ENCODE assay signal across 8 cellular contexts in the genomic region with DNA sequence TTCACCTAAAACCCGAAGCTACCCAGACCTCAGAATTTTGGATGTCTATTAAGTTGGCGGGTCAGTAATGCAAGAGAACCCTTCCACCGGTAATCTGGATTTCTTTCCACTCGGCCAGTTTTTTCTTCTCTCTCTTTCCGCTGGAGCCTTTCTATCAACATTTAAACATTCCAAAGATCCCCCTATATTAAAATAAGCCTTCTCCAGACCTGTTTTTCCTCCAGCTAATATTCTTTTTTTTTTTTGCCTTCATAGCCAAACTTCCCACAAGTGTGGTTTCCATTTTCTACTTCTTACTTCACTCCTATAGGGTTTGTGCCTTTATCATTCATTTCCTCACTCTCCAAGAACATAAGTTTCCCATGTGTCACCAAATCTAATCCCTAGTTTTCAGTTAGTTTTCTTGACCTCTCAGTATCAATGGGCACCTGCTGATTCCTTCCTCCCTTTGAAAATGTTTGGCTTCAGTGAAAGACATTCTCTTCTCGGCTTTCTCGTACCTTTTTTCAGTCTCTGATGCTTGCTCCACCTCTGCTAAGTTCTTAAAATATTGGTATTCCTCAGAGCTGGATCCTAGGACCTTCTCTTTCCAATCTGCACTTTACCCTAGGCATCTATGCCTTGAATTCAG. TPM values are rescaled to one million over a fixed set of nuclear protein-coding genes. Genes with fewer than 3 reads are reported as not detected.
DNase-seq lines count a peak whose midpoint lies in the region; ATAC-seq, FAIRE-seq and TF ChIP-seq lines count a peak whose summit lies in the region.

No MANE protein-coding gene starts in this region.

- H3K36me3 ChIP-seq in KOPT-K1 (ENCODE audit: insufficient read depth, low read length), result peaks cover 32% of the 10 kb centered on the region

- H3K4me3 Mint-ChIP-seq in naive B cell, result peak overlapping the region; percentile 93 to 99 (median 96)

- TF ChIP-seq CTCF in AG09309 (IDR thresholded peaks at IDR 0.05; ENCODE audit: control insufficient read depth, insufficient read depth, low read depth, low read length, missing control alignments), result no peak
- TF ChIP-seq CTCF in choroid plexus epithelial cell (conservative IDR thresholded peaks at IDR 0.05; ENCODE audit: low read depth, low read length), result no peak

- H3K4me1 Mint-ChIP-seq in naive B cell, result peaks cover 32 to 46% (median 42%) of the 10 kb centered on the region in 3 donors

- H3K27ac Mint-ChIP-seq in naive B cell, result peak overlapping the region; percentile 95 to 99 (median 96)

- peak overlapping the region; percentile 88 for H3K27ac ChIP-seq in KOPT-K1 (ENCODE audit: low read depth, low read length, poor library complexity, severe bottlenecking)

- peak overlapping the region; percentile 64 for H3K4me3 ChIP-seq in AG09309 (ENCODE audit: control insufficient read depth, low read depth, low read length)
- peak overlapping the region; percentile 72 for H3K4me3 ChIP-seq in choroid plexus epithelial cell (ENCODE audit: low read depth, low read length)

- no peaks in the 10 kb centered on the region for H3K9me3 ChIP-seq in KOPT-K1 (ENCODE audit: insufficient read depth, low read length, poor library complexity, severe bottlenecking)

- DNase-seq in AG09309 (ENCODE audit: low read depth), result no peak
- no peak for DNase-seq in choroid plexus epithelial cell (ENCODE audit: low read depth)
- no peak for DNase-seq in naive B cell
- DNase-seq in COLO668 (lab: John Stamatoyannopoulos, UW; ENCODE audit: unreplicated experiment), result no peak
- no peak for DNase-seq in NCI-H2081 treated with DMSO at 0.1 percent for 48 hours (lab: John Stamatoyannopoulos, UW)
- no peak for DNase-seq in frontal cortex (ENCODE audit: low spot score in 2 of 2)
- DNase-seq in NCI-H1930 (lab: John Stamatoyannopoulos, UW), result no peak

- H3K27me3 Mint-ChIP-seq in naive B cell, result peaks cover 0 to 8% (median 0%) of the 10 kb centered on the region in 3 donors

- FAIRE-seq in frontal cortex (lab: Jason Lieb, UNC), result no peak

- H3K9me3 Mint-ChIP-seq in naive B cell, result peaks cover 0 to 6% (median 4%) of the 10 kb centered on the region in 7 donors

- peaks cover 9 to 25% of the 10 kb centered on the region in 2 donors for H3K36me3 Mint-ChIP-seq in naive B cell

- ATAC-seq in naive B cell (ENCODE audit: low read depth in 2 of 2), result no peak

RNA-seq across cellular contexts. Expression of gene SDR39U1, which starts 0.6 kb away (rescaled TPM):
- 100 to 1,000 TPM in 2 of 6 donors, 10 to 100 TPM in 4; 79.5 to 106 (median 87.5) TPM for polyA plus RNA-seq in naive B cell (ENCODE audit: low read depth in 6 of 6)
- total RNA-seq in frontal cortex, result 16.3 TPM

RNA-seq across cellular contexts. Expression of gene KHNYN, which starts 13.4 kb away (rescaled TPM):
- polyA plus RNA-seq in naive B cell (ENCODE audit: low read depth in 6 of 6), result 10 to 100 TPM; 22.8 to 39.8 (median 24.0) TPM
- total RNA-seq in frontal cortex, result 13.9 TPM

RNA-seq across cellular contexts. Expression of gene CBLN3, which starts 13.7 kb away (rescaled TPM):
- 1 to 10 TPM in 5 of 6 donors, under 1 TPM in 1; 0.70 to 2.6 (median 2.1) TPM for polyA plus RNA-seq in naive B cell (ENCODE audit: low read depth in 6 of 6)
- total RNA-seq in frontal cortex, result not detected

RNA-seq across cellular contexts. Expression of gene NYNRIN, which starts 44.4 kb away (rescaled TPM):
- polyA plus RNA-seq in naive B cell (ENCODE audit: low read depth in 6 of 6), result under 1 TPM in 2 of 6 donors, not detected in 4; 0.05 to 0.14 TPM
- 9.8 TPM for total RNA-seq in frontal cortex
